In genomic region chr13:49357694-49358093, GRCh38 we compare ENCODE assay signal across 18 cellular contexts.
DNase-seq lines count a peak whose midpoint lies in the region; ATAC-seq and TF ChIP-seq lines count a peak whose summit lies in the region.
"Had no signal": no experiment of that assay in that cellular context is flagged by ENCODE, and none has a peak within 500 bp of the region (broad histone marks: within the 10 kb centered on the region; RNA-seq: fewer than 3 reads in every experiment).

No MANE protein-coding gene starts in this region.

- TF ChIP-seq POLR2A in sigmoid colon (IDR thresholded peaks at IDR 0.05): no peak

- 86 to 90% methylated on average over 2 of the region's 2 CpGs for WGBS in sigmoid colon, 2 donors

- ATAC-seq in Right ventricle myocardium superior (ENCODE audit: poor library complexity): no peak
- ATAC-seq in GM18907 (IDR thresholded peaks at IDR 0.05; ENCODE audit: unreplicated experiment): no peak
- ATAC-seq: activated CD4-positive, alpha-beta T cell treated with anti-CD3 and anti-CD28 coated beads for 36 hours; HCT116; lower lobe of right lung had no signal

- H3K4me3 ChIP-seq in BJ (ENCODE audit: low read depth, low read length) (no peak overlapping the region), fibroblast of mammary gland (ENCODE audit: control insufficient read depth, low read depth, low read length) (no peak overlapping the region), sigmoid colon (no peak overlapping the region)
- H3K4me3 ChIP-seq: lower lobe of right lung, skin epidermis, stomach had no signal

- H3K27ac ChIP-seq in sigmoid colon: peak overlapping the region; percentile 73 to 82 (median 76)
- H3K27ac ChIP-seq: lower lobe of right lung, RWPE1 had no signal

- no peaks in the 10 kb centered on the region for H3K9me3 ChIP-seq in sigmoid colon
- H3K9me3 ChIP-seq: BE2C, lower lobe of right lung had no signal

- POLR2A ChIA-PET in BJ (lab: Charles Lee): no interaction called here

- H3K27me3 ChIP-seq in BJ (ENCODE audit: control insufficient read depth, insufficient read depth, low read length): no peaks in the 10 kb centered on the region
- H3K27me3 ChIP-seq in sigmoid colon: no peaks in the 10 kb centered on the region
- H3K27me3 ChIP-seq: BE2C, stomach had no signal

- CTCF ChIA-PET in BJ (lab: Yijun Ruan, JAX): interaction anchor here (0.6 kb wide), 1 partner anchor 80 kb away, joined by 3 read pairs; no protein-coding TSS in a partner anchor

- no peak for TF ChIP-seq CTCF in BJ (IDR thresholded peaks at IDR 0.05; ENCODE audit: insufficient read depth, low read depth, low read length)
- no peak for TF ChIP-seq CTCF in fibroblast of mammary gland (conservative IDR thresholded peaks at IDR 0.05; ENCODE audit: control insufficient read depth, insufficient read depth, low read depth, low read length)
- TF ChIP-seq CTCF in sigmoid colon (IDR thresholded peaks at IDR 0.05): no peak

- intact Hi-C loops in sigmoid colon (cut with DNase I): loop anchor here (5.0 kb wide), 2 partner anchors 40 to 45 kb away; no protein-coding TSS in a partner anchor
- intact Hi-C loops in Right ventricle myocardium superior (cut with DNase I): no loop called here

- no peaks in the 10 kb centered on the region for H3K36me3 ChIP-seq in BJ (ENCODE audit: control insufficient read depth, insufficient read depth, low read length)
- H3K36me3 ChIP-seq in sigmoid colon: peaks cover 0 to 57% (median 9%) of the 10 kb centered on the region in 4 donors
- H3K36me3 ChIP-seq: BE2C had no signal

- H3K4me1 ChIP-seq in sigmoid colon: peaks cover 0 to 59% (median 38%) of the 10 kb centered on the region in 4 donors
- H3K4me1 ChIP-seq: BE2C, lower lobe of right lung had no signal

- DNase-seq in BJ (ENCODE audit: low read depth): peak; percentile 49
- peak; percentile 8 for DNase-seq in RPMI7951 (ENCODE audit: low read depth)
- peak; percentile 73 for DNase-seq in fibroblast of mammary gland (ENCODE audit: low read depth)
- DNase-seq in sigmoid colon: peak; percentile 7
- no peak for DNase-seq in GOT3 (lab: John Stamatoyannopoulos, UW)
- no peak for DNase-seq in Right ventricle myocardium superior
- no peak for DNase-seq in islet precursor cell
- DNase-seq: activated CD4-positive, alpha-beta T cell treated with anti-CD3 and anti-CD28 coated beads for 36 hours; activated naive CD8-positive, alpha-beta T cell treated with anti-CD3 and anti-CD28 coated beads for 36 hours; activated T-cell treated with anti-CD3 and anti-CD28 coated beads for 4 hours; BE2C; lower lobe of right lung; NCI-H2029 treated with DMSO at 0.1 percent for 48 hours; stomach had no signal

- TF ChIP-seq EP300 in sigmoid colon (IDR thresholded peaks at IDR 0.05): no peak

Comparison
In these comparisons a context has a peak if more than half of its experiments do, and no peak if none do; other contexts are left out.
1. DNase-seq: peak in BJ (single experiment), RPMI7951 (single experiment), fibroblast of mammary gland (single experiment) and sigmoid colon (single experiment); none in GOT3 (single experiment), Right ventricle myocardium superior (single experiment) and islet precursor cell (single experiment).